ENCODE assay signal across 37 cellular contexts in genomic region chr4:99457676-99458075, GRCh38. TPM values are rescaled to one million over a fixed set of nuclear protein-coding genes. Genes with fewer than 3 reads are reported as not detected.
"Had no signal": no experiment of that assay in that cellular context is flagged by ENCODE, and none has a peak within 500 bp of the region (broad histone marks: within the 10 kb centered on the region; RNA-seq: fewer than 3 reads in every experiment).

No MANE protein-coding gene starts in this region.

- H3K4me1 Mint-ChIP-seq: immature natural killer cell; naive thymus-derived CD4-positive, alpha-beta T cell; stimulated activated memory B cell treated with anti-CD40 and anti-IgM and Interleukin-4, amounts not matched to agents 10 μg/mL and 1 μg/mL and 100 μg/mL, for 72 hours had no signal

- H3K4me3 ChIP-seq: dorsolateral prefrontal cortex, gastroesophageal sphincter, heart right ventricle, neural progenitor cell, ovary, psoas muscle, sigmoid colon, spleen, testis, tibial artery had no signal

- H3K27ac Mint-ChIP-seq: endodermal cell; immature natural killer cell; naive thymus-derived CD4-positive, alpha-beta T cell; nephron; stimulated activated memory B cell treated with anti-CD40 and anti-IgM and Interleukin-4, amounts not matched to agents 10 μg/mL and 1 μg/mL and 100 μg/mL, for 72 hours; type B pancreatic cell had no signal

- H3K27me3 ChIP-seq: gastroesophageal sphincter, neural progenitor cell, ovary, sigmoid colon, testis, tibial artery had no signal

- H3K4me3 Mint-ChIP-seq: endodermal cell; immature natural killer cell; naive thymus-derived CD4-positive, alpha-beta T cell; nephron; neural progenitor cell; stimulated activated memory B cell treated with anti-CD40 and anti-IgM and Interleukin-4, amounts not matched to agents 10 μg/mL and 1 μg/mL and 100 μg/mL, for 72 hours; type B pancreatic cell had no signal

- H3K4me1 ChIP-seq: heart right ventricle, neural progenitor cell, psoas muscle, sigmoid colon, spleen, testis, tibial artery had no signal

- DNase-seq: central memory CD4-positive, alpha-beta T cell; dorsolateral prefrontal cortex; effector CD4-positive, alpha-beta T cell; endodermal cell; erythroblast; heart right ventricle; hypothalamus; immature natural killer cell; islet precursor cell; midbrain; naive thymus-derived CD4-positive, alpha-beta T cell; occipital lobe; ovary; posterior cingulate gyrus; psoas muscle; right cardiac atrium; sigmoid colon; spleen; stimulated activated CD4-positive, alpha-beta T cell treated with anti-CD3 and anti-CD28 coated beads, Interleukin-4, amount 100 ng/mL, for 4 hours; stimulated activated naive CD8-positive, alpha-beta T cell treated with anti-CD3 and anti-CD28 coated beads, Interleukin-15, Interleukin-2, amounts not matched to agents 100 U/mL and 50 U/mL, for 24 hours; substantia nigra; testis had no signal

- H3K36me3 ChIP-seq: gastroesophageal sphincter, heart right ventricle, neural progenitor cell, ovary, sigmoid colon, spleen, tibial artery had no signal

- H3K4me2 ChIP-seq: neural progenitor cell had no signal

- H3K9me3 ChIP-seq: ovary, psoas muscle, sigmoid colon, testis had no signal

- H3K36me3 Mint-ChIP-seq: immature natural killer cell; neural progenitor cell; stimulated activated memory B cell treated with anti-CD40 and anti-IgM and Interleukin-4, amounts not matched to agents 10 μg/mL and 1 μg/mL and 100 μg/mL, for 72 hours; type B pancreatic cell had no signal

- H2AFZ ChIP-seq: neural progenitor cell had no signal

- H3K9ac ChIP-seq: neural progenitor cell had no signal

- H3K27me3 Mint-ChIP-seq: type B pancreatic cell had no signal

- FAIRE-seq: colon had no signal

- H3K27ac ChIP-seq: dorsolateral prefrontal cortex, gastroesophageal sphincter, heart right ventricle, neural progenitor cell, ovary, psoas muscle, sigmoid colon, spleen, testis, tibial artery had no signal

RNA-seq across cellular contexts. Expression of gene ADH7, which starts 22.5 kb away (rescaled TPM):
- total RNA-seq: cerebellum; dorsolateral prefrontal cortex; endodermal cell; heart right ventricle; left lobe of liver; lung microvascular endothelial cell; mucosa of gallbladder; naive thymus-derived CD4-positive, alpha-beta T cell; occipital lobe; ovary; psoas muscle; renal cortical epithelial cell; right cardiac atrium; sigmoid colon; skeletal muscle tissue; spleen; testis; urinary bladder had no signal
- polyA plus RNA-seq: immature natural killer cell; naive thymus-derived CD4-positive, alpha-beta T cell; ovary; psoas muscle; urinary bladder had no signal

RNA-seq across cellular contexts. Expression of gene C4orf17, which starts 53.1 kb away (rescaled TPM):
- total RNA-seq: cerebellum; dorsolateral prefrontal cortex; endodermal cell; gastroesophageal sphincter; heart right ventricle; left lobe of liver; lower leg skin; lung microvascular endothelial cell; mucosa of gallbladder; naive thymus-derived CD4-positive, alpha-beta T cell; occipital lobe; ovary; psoas muscle; renal cortical epithelial cell; right cardiac atrium; sigmoid colon; skeletal muscle tissue; spleen; urinary bladder had no signal
- polyA plus RNA-seq: heart right ventricle, immature natural killer cell, ovary, psoas muscle, right cardiac atrium, sigmoid colon, spleen, urinary bladder had no signal
